In genomic region chr3:142022381-142022780, GRCh38 we compare ENCODE assay signal across 8 cellular contexts.
DNase-seq lines count a peak whose midpoint lies in the region; ATAC-seq and TF ChIP-seq lines count a peak whose summit lies in the region.

No MANE protein-coding gene starts in this region.

- peaks cover 12% of the 10 kb centered on the region for H3K4me1 Mint-ChIP-seq in activated T-helper 17 cell treated with anti-CD3 and anti-CD28 coated beads, Interleukin-2, amount 50 U/mL, for 72 hours

- H3K4me1 ChIP-seq in psoas muscle = peaks cover 29% of the 10 kb centered on the region

- H3K4me3 Mint-ChIP-seq in activated T-helper 17 cell treated with anti-CD3 and anti-CD28 coated beads, Interleukin-2, amount 50 U/mL, for 72 hours = no peak overlapping the region

- H3K27ac ChIP-seq in HL-60 (replicated peaks) = peak overlapping the region; percentile 47
- peak overlapping the region; percentile 69 for H3K27ac ChIP-seq in psoas muscle

- H3K36me3 Mint-ChIP-seq in activated T-helper 17 cell treated with anti-CD3 and anti-CD28 coated beads, Interleukin-2, amount 50 U/mL, for 72 hours (ENCODE audit: low read depth) = no peaks in the 10 kb centered on the region

- 73 to 94% (median 84%) methylated on average over 1 of the region's 1 CpG for WGBS in psoas muscle, 3 donors

- intact Hi-C loops in psoas muscle (cut with DNase I) = no loop called here

- H3K27me3 ChIP-seq in HL-60 (ENCODE audit: insufficient read depth, poor library complexity, severe bottlenecking) = no peaks in the 10 kb centered on the region
- no peaks in the 10 kb centered on the region for H3K27me3 ChIP-seq in psoas muscle (ENCODE audit: insufficient read depth in 3 of 3, low read length in 2 of 3)

- H3K9me3 ChIP-seq in psoas muscle = no peaks in the 10 kb centered on the region

- H3K4me3 ChIP-seq in HL-60 (replicated peaks; ENCODE audit: insufficient read depth, low read length) (no peak overlapping the region), psoas muscle (no peak overlapping the region)

- H3K27ac Mint-ChIP-seq in activated T-helper 17 cell treated with anti-CD3 and anti-CD28 coated beads, Interleukin-2, amount 50 U/mL, for 72 hours = no peak overlapping the region

- H3K9me3 Mint-ChIP-seq in activated T-helper 17 cell treated with anti-CD3 and anti-CD28 coated beads, Interleukin-2, amount 50 U/mL, for 72 hours = no peaks in the 10 kb centered on the region

- H3K36me3 ChIP-seq in psoas muscle (ENCODE audit: insufficient read depth in 1 of 2, low read depth in 1 of 2) = no peaks in the 10 kb centered on the region

- H3K27me3 Mint-ChIP-seq in activated T-helper 17 cell treated with anti-CD3 and anti-CD28 coated beads, Interleukin-2, amount 50 U/mL, for 72 hours = no peaks in the 10 kb centered on the region

- DNase-seq in HL-60 (ENCODE audit: low read depth in 1 of 2, low spot score in 1 of 2) = peak in 1 of 2 experiments; percentile 66
- no peak for DNase-seq in psoas muscle
- DNase-seq in dedifferentiated amniotic fluid mesenchymal stem cell (ENCODE audit: extremely low spot score) = no peak
- no peak for DNase-seq in GOT3 (lab: John Stamatoyannopoulos, UW)
- DNase-seq in H4 (ENCODE audit: low spot score) = no peak

- TF ChIP-seq CTCF in GM12872 (IDR thresholded peaks at IDR 0.05; ENCODE audit: insufficient read depth, low read depth, low read length) (peak; percentile 54), HL-60 (IDR thresholded peaks at IDR 0.05; ENCODE audit: insufficient read depth, low read length) (no peak), psoas muscle (IDR thresholded peaks at IDR 0.05) (peak; percentile 18)

- peak; percentile 68 for ATAC-seq in GM21390 (IDR thresholded peaks at IDR 0.05; ENCODE audit: unreplicated experiment)
- peak; percentile 61 for ATAC-seq in activated T-helper 17 cell treated with anti-CD3 and anti-CD28 coated beads, Interleukin-2, amount 50 U/mL, for 72 hours (replicated peaks)
- peak in 1 of 4 donors; percentile 29 for ATAC-seq in psoas muscle
